In genomic region chr10:69629519-69629896, GRCh38 we compare ENCODE assay signal across 10 cellular contexts. TPM values are rescaled to one million over a fixed set of nuclear protein-coding genes. Genes with fewer than 3 reads are reported as not detected.
A peak's percentile ranks its signal among the peaks of the same experiment; 100 is the strongest.
DNase-seq lines count a peak whose midpoint lies in the region; ATAC-seq and TF ChIP-seq lines count a peak whose summit lies in the region.
"Had no signal": no experiment of that assay in that cellular context is flagged by ENCODE, and none has a peak within 500 bp of the region (broad histone marks: within the 10 kb centered on the region; RNA-seq: fewer than 3 reads in every experiment).

No MANE protein-coding gene starts in this region.

- H3K4me3 Mint-ChIP-seq in activated CD4-positive, alpha-beta memory T cell treated with anti-CD3 and anti-CD28 coated beads for 36 hours = peak overlapping the region; percentile 67

- no peak for TF ChIP-seq CTCF in left ventricle myocardium inferior (IDR thresholded peaks at IDR 0.05; ENCODE audit: borderline replicate concordance)

- H3K9me3 ChIP-seq in HAP-1 = no peaks in the 10 kb centered on the region; the same call in 1 of the 2 replicates
- no peaks in the 10 kb centered on the region for H3K9me3 ChIP-seq in left ventricle myocardium inferior (replicated peaks)

- no peaks in the 10 kb centered on the region for H3K27me3 Mint-ChIP-seq in activated CD4-positive, alpha-beta memory T cell treated with anti-CD3 and anti-CD28 coated beads for 36 hours

- no peak for DNase-seq in HAP-1 (ENCODE audit: low spot score in 2 of 2)
- DNase-seq in activated CD4-positive, alpha-beta memory T cell treated with anti-CD3 and anti-CD28 coated beads for 36 hours = no peak
- DNase-seq in left ventricle myocardium inferior = no peak
- no peak for DNase-seq in RKO (ENCODE audit: low spot score)
- DNase-seq in NCI-H524 (lab: John Stamatoyannopoulos, UW) = no peak
- DNase-seq: HCEC 1CT had no signal

- no peak overlapping the region for H3K27ac ChIP-seq in left ventricle myocardium inferior (replicated peaks)
- no peak overlapping the region for H3K27ac ChIP-seq in rectal smooth muscle tissue (ENCODE audit: low read depth, low read length)

- H3K36me3 ChIP-seq in HAP-1 (replicated peaks) (peaks cover 4% of the 10 kb centered on the region; the same call in 1 of the 2 replicates), left ventricle myocardium inferior (no peaks in the 10 kb centered on the region), rectal smooth muscle tissue (ENCODE audit: control insufficient read depth, insufficient read depth, low read length) (no peaks in the 10 kb centered on the region)

- POLR2A ChIA-PET in activated CD4-positive, alpha-beta memory T cell treated with anti-CD3 and anti-CD28 coated beads for 36 hours (lab: Charles Lee) = interaction anchor here (0.9 kb wide), 1 partner anchor 13 kb away, joined by 3 read pairs; no protein-coding TSS in a partner anchor

- H3K27me3 ChIP-seq in HAP-1 (ENCODE audit: low read depth) = no peaks in the 10 kb centered on the region
- peaks cover 35% of the 10 kb centered on the region for H3K27me3 ChIP-seq in left ventricle myocardium inferior (ENCODE audit: low read depth)
- H3K27me3 ChIP-seq in rectal smooth muscle tissue (ENCODE audit: control insufficient read depth, insufficient read depth, low read length) = no peaks in the 10 kb centered on the region

- no peak overlapping the region for H3K9ac ChIP-seq in rectal smooth muscle tissue (ENCODE audit: low read length)

- no peak for ATAC-seq in GM18858 (IDR thresholded peaks at IDR 0.05; ENCODE audit: unreplicated experiment)
- no peak for ATAC-seq in HG03571 (IDR thresholded peaks at IDR 0.05; ENCODE audit: unreplicated experiment)

- intact Hi-C loops in activated CD4-positive, alpha-beta memory T cell treated with anti-CD3 and anti-CD28 coated beads for 36 hours (cut with micrococcal nuclease) = no loop called here
- intact Hi-C loops in left ventricle myocardium inferior (cut with micrococcal nuclease) = no loop called here

- H3K4me1 Mint-ChIP-seq in activated CD4-positive, alpha-beta memory T cell treated with anti-CD3 and anti-CD28 coated beads for 36 hours (ENCODE audit: low read depth) = peaks cover 5% of the 10 kb centered on the region

- H3K4me1 ChIP-seq in HAP-1 (no peaks in the 10 kb centered on the region), left ventricle myocardium inferior (peaks cover 16% of the 10 kb centered on the region), rectal smooth muscle tissue (ENCODE audit: control insufficient read depth, insufficient read depth, low read length) (no peaks in the 10 kb centered on the region)

- peaks cover 6% of the 10 kb centered on the region for H3K36me3 Mint-ChIP-seq in activated CD4-positive, alpha-beta memory T cell treated with anti-CD3 and anti-CD28 coated beads for 36 hours

- H3K4me3 ChIP-seq in HAP-1 (peak overlapping the region; percentile 44), left ventricle myocardium inferior (peak overlapping the region; percentile 71), rectal smooth muscle tissue (ENCODE audit: low read length) (peak overlapping the region; percentile 56)

- CTCF ChIA-PET in activated CD4-positive, alpha-beta memory T cell treated with anti-CD3 and anti-CD28 coated beads for 36 hours (lab: Charles Lee) = interaction anchor here (0.6 to 2.6 kb wide), 18 partner anchors 8 to 759 kb away, joined by 3 to 22 read pairs (median 4); partner anchors contain the start of gene NEUROG3

- peaks cover under 1% of the 10 kb centered on the region for H3K9me3 Mint-ChIP-seq in activated CD4-positive, alpha-beta memory T cell treated with anti-CD3 and anti-CD28 coated beads for 36 hours

- H3K27ac Mint-ChIP-seq in activated CD4-positive, alpha-beta memory T cell treated with anti-CD3 and anti-CD28 coated beads for 36 hours = no peak overlapping the region
- H3K27ac Mint-ChIP-seq: T-helper 1 cell treated with Interleukin-12 subunit alpha and Interleukin-12 subunit beta and Interleukin-4 antibody, amounts not matched to agents 30 μg/mL and 1 μg/mL, for 36 hours had no signal

- in situ Hi-C loops in HAP-1 (cut with MboI; ENCODE audit: low sequenced_read_pairs) = loop anchor here (25.0 kb wide), 1 partner anchor 392 kb away; no protein-coding TSS in a partner anchor

RNA-seq across cellular contexts. Expression of gene FAM241B, which starts 0.5 kb away (rescaled TPM):
- total RNA-seq in activated CD4-positive, alpha-beta memory T cell treated with anti-CD3 and anti-CD28 coated beads for 36 hours = 10 to 100 TPM; 10.9 to 11.8 TPM
- 5.3 TPM for total RNA-seq in left ventricle myocardium inferior

RNA-seq across cellular contexts. Expression of gene NEUROG3, which starts 56.3 kb away (rescaled TPM):
- not detected for total RNA-seq in activated CD4-positive, alpha-beta memory T cell treated with anti-CD3 and anti-CD28 coated beads for 36 hours
- total RNA-seq in left ventricle myocardium inferior = not detected
